In genomic region chr20:2005831-2006426, GRCh38 we compare ENCODE assay signal across 9 cellular contexts. TPM values are rescaled to one million over a fixed set of nuclear protein-coding genes. Genes with fewer than 3 reads are reported as not detected.
DNase-seq lines count a peak whose midpoint lies in the region; ATAC-seq, FAIRE-seq and TF ChIP-seq lines count a peak whose summit lies in the region.
"Had no signal": no experiment of that assay in that cellular context is flagged by ENCODE, and none has a peak within 500 bp of the region (broad histone marks: within the 10 kb centered on the region; RNA-seq: fewer than 3 reads in every experiment).

No MANE protein-coding gene starts in this region.

- intact Hi-C loops in upper lobe of right lung (cut with DNase I): no loop called here

- ATAC-seq in upper lobe of right lung (peak; percentile 61), GM19023 (IDR thresholded peaks at IDR 0.05; ENCODE audit: unreplicated experiment) (no peak), GM21825 (IDR thresholded peaks at IDR 0.05; ENCODE audit: unreplicated experiment) (no peak)

- DNase-seq in GM19239 (ENCODE audit: insufficient read length, low spot score) (peak; percentile 34), NOMO-1 treated with DMSO at 0.1 percent for 48 hours (lab: John Stamatoyannopoulos, UW; ENCODE audit: unreplicated experiment) (peak; percentile 64), activated T-cell treated with anti-CD3 and anti-CD28 coated beads for 48 hours (ENCODE audit: low read depth) (peak; percentile 46), fibroblast of peridontal ligament (ENCODE audit: extremely low read depth) (peak; percentile 48), upper lobe of right lung (peak; percentile 78)

- peak; percentile 64 for FAIRE-seq in GM19239 (lab: Jason Lieb, UNC)

- no peak overlapping the region for H3K4me3 ChIP-seq in neutrophil (ENCODE audit: low read depth in 1 of 2, low read length in 1 of 2)
- H3K4me3 ChIP-seq in upper lobe of right lung: no peak overlapping the region

- no peak overlapping the region for H3K27ac ChIP-seq in neutrophil
- no peak overlapping the region for H3K27ac ChIP-seq in upper lobe of right lung

- peaks cover 59% of the 10 kb centered on the region for H3K27me3 ChIP-seq in neutrophil
- peaks cover 75% of the 10 kb centered on the region for H3K27me3 ChIP-seq in upper lobe of right lung

- no peaks in the 10 kb centered on the region for H3K36me3 ChIP-seq in neutrophil
- H3K36me3 ChIP-seq in upper lobe of right lung: no peaks in the 10 kb centered on the region

- H3K9me3 ChIP-seq in neutrophil: no peaks in the 10 kb centered on the region
- H3K9me3 ChIP-seq in upper lobe of right lung: no peaks in the 10 kb centered on the region

- peak; percentile 49 for TF ChIP-seq CTCF in neutrophil (IDR thresholded peaks at IDR 0.05)
- TF ChIP-seq CTCF in upper lobe of right lung (IDR thresholded peaks at IDR 0.05): no peak

- peaks cover 5 to 15% of the 10 kb centered on the region in 2 experiments for H3K4me1 ChIP-seq in neutrophil (ENCODE audit: control insufficient read depth in 1 of 2, insufficient read depth in 1 of 2, low read depth in 1 of 2, low read length in 1 of 2)
- H3K4me1 ChIP-seq in upper lobe of right lung: no peaks in the 10 kb centered on the region

RNA-seq across cellular contexts. Expression of gene PDYN, which starts 12.1 kb away (rescaled TPM):
- total RNA-seq in upper lobe of right lung: not detected
- total RNA-seq: urinary bladder had no signal
